ENCODE assay signal across 17 cellular contexts in genomic region chr4:173041482-173041881, GRCh38.
A peak's percentile ranks its signal among the peaks of the same experiment; 100 is the strongest.
DNase-seq lines count a peak whose midpoint lies in the region; ATAC-seq and TF ChIP-seq lines count a peak whose summit lies in the region.
"Had no signal": no experiment of that assay in that cellular context is flagged by ENCODE, and none has a peak within 500 bp of the region (broad histone marks: within the 10 kb centered on the region; RNA-seq: fewer than 3 reads in every experiment).

No MANE protein-coding gene starts in this region.

- TF ChIP-seq CTCF in 22Rv1 (IDR thresholded peaks at IDR 0.05), result no peak
- no peak for TF ChIP-seq CTCF in Panc1 (IDR thresholded peaks at IDR 0.05)
- TF ChIP-seq CTCF in nephron (IDR thresholded peaks at IDR 0.05; ENCODE audit: unreplicated experiment in 3 of 3), result no peak
- TF ChIP-seq CTCF in foreskin fibroblast (IDR thresholded peaks at IDR 0.05; ENCODE audit: low read depth, low read length), result no peak

- intact Hi-C loops in Panc1 (cut with micrococcal nuclease; ENCODE audit: unreplicated experiment), result no loop called here

- no peaks in the 10 kb centered on the region for H3K27me3 ChIP-seq in Panc1 (ENCODE audit: control insufficient read depth, insufficient read depth, low read length)
- H3K27me3 ChIP-seq: BE2C had no signal

- ATAC-seq in Panc1 (no peak), HG03045 (IDR thresholded peaks at IDR 0.05; ENCODE audit: unreplicated experiment) (no peak)
- ATAC-seq: A549; CD8-positive, alpha-beta T cell; GM23338 had no signal

- peaks cover 8% of the 10 kb centered on the region for H3K27me3 Mint-ChIP-seq in nephron (ENCODE audit: low read depth)

- in situ Hi-C loops in Panc1 (cut with HindIII; ENCODE audit: low pct_unique_long_range_greater_than_20kb, low sequenced_read_pairs), result no loop called here

- H3K9me3 Mint-ChIP-seq in nephron, result no peaks in the 10 kb centered on the region
- H3K9me3 Mint-ChIP-seq: CD8-positive, alpha-beta T cell had no signal

- peak overlapping the region; percentile 44 to 79 (median 51) for H3K27ac Mint-ChIP-seq in nephron
- H3K27ac Mint-ChIP-seq: CD14-positive monocyte; CD8-positive, alpha-beta T cell; GM23338 had no signal

- H3K4me1 Mint-ChIP-seq in nephron, result peaks cover 53% of the 10 kb centered on the region

- H3K4me1 ChIP-seq in Panc1 (ENCODE audit: control insufficient read depth, insufficient read depth, low read length), result peaks cover 22% of the 10 kb centered on the region
- H3K4me1 ChIP-seq: BE2C had no signal

- H3K27ac ChIP-seq in 22Rv1 (peak overlapping the region; percentile 99), Panc1 (ENCODE audit: low read length) (peak overlapping the region; percentile 55; the same call in 1 of the 2 replicates)
- H3K27ac ChIP-seq: A549 had no signal

- POLR2A ChIA-PET in Panc1 (lab: Charles Lee), result no interaction called here

- no peaks in the 10 kb centered on the region for H3K9me3 ChIP-seq in Panc1 (ENCODE audit: control insufficient read depth, insufficient read depth, low read depth, low read length)
- H3K9me3 ChIP-seq: A549, BE2C had no signal

- DNase-seq in Panc1 (ENCODE audit: low read depth, low spot score), result no peak
- peak; percentile 7 for DNase-seq in fibroblast of peridontal ligament (ENCODE audit: extremely low read depth)
- no peak for DNase-seq in C1 segment of cervical spinal cord (lab: John Stamatoyannopoulos, UW)
- DNase-seq in foreskin fibroblast, result no peak
- DNase-seq: BE2C; CD8-positive, alpha-beta T cell; COR-L47; DMS153; DMS79 treated with DMSO at 0.1 percent for 48 hours; EL; H7 had no signal

- H3K4me3 ChIP-seq in Panc1 (ENCODE audit: low read depth in 2 of 2, low read length in 2 of 2) (no peak overlapping the region), foreskin fibroblast (ENCODE audit: low read depth in 1 of 2, low read length in 2 of 2) (no peak overlapping the region)
- H3K4me3 ChIP-seq: A549, GM23338 had no signal

- H3K36me3 Mint-ChIP-seq in nephron (ENCODE audit: low read depth), result no peaks in the 10 kb centered on the region
- H3K36me3 Mint-ChIP-seq: CD14-positive monocyte; CD8-positive, alpha-beta T cell had no signal

- CTCF ChIA-PET in Panc1 (lab: Charles Lee), result no interaction called here

- H3K36me3 ChIP-seq in Panc1 (ENCODE audit: control insufficient read depth, insufficient read depth, low read length), result no peaks in the 10 kb centered on the region
- H3K36me3 ChIP-seq: BE2C had no signal

- BruUV-seq in Panc1 (replicated peaks; lab: Mats Ljungman, UMichigan), result no TSS peak

- H3K4me3 Mint-ChIP-seq in nephron, result no peak overlapping the region
- H3K4me3 Mint-ChIP-seq: CD14-positive monocyte; CD8-positive, alpha-beta T cell; GM23338 had no signal
